In the genomic region with DNA sequence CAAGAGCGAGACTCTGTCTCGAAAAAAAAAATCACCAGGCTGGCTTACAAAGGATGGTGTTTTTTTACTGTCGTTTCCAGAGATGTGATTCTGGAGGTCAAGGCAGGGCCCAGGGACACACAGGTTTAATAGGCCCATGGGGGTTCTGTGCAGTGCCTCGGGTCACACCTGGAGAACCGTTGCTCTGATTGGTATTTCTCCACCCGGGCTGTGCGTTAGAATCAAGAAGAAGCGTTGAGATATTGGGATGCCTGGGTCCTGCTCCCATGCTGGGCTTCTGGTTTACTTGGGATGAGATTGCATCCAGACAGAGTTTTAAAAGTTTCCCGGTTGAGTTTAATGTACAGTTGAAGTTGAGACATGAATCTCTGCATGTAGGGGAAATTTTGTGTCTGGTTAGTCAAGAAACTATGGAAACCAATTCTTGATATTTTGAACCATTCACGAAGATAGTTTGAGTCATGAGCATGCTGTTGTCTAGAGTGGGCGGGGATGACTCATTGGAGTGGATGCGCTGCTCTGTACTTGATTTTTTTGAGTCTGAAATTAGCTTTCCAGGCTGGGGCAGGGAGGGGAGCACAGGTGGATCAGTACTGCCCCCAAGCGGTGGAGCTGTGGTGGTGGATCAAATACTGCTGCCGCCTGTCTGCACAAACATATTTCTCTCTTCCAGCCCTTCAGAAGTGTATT, we compare ENCODE assay signal across 8 cellular contexts. TPM values are rescaled to one million over a fixed set of nuclear protein-coding genes. Genes with fewer than 3 reads are reported as not detected.
DNase-seq lines count a peak whose midpoint lies in the region; ATAC-seq, FAIRE-seq and TF ChIP-seq lines count a peak whose summit lies in the region.

No MANE protein-coding gene starts in this region.

- H3K27me3 ChIP-seq in WERI-Rb-1 (ENCODE audit: insufficient read depth, low read depth, severe bottlenecking) (no peaks in the 10 kb centered on the region), bronchial epithelial cell (ENCODE audit: control insufficient read depth, insufficient read depth, low read length) (peaks cover 3% of the 10 kb centered on the region), left lung (no peaks in the 10 kb centered on the region)

- H3K4me1 ChIP-seq in left lung = peaks cover 0 to 3% of the 10 kb centered on the region in 2 donors

- H3K27ac ChIP-seq in WERI-Rb-1 = no peak overlapping the region
- H3K27ac ChIP-seq in left lung = no peak overlapping the region

- no peak for FAIRE-seq in bronchial epithelial cell (lab: Jason Lieb, UNC)

- no peak overlapping the region for H3K4me3 ChIP-seq in WERI-Rb-1 (ENCODE audit: low read depth, low read length)
- H3K4me3 ChIP-seq in bronchial epithelial cell (ENCODE audit: low read depth, low read length) = no peak overlapping the region
- H3K4me3 ChIP-seq in left lung = no peak overlapping the region

- TF ChIP-seq CTCF in WERI-Rb-1 (IDR thresholded peaks at IDR 0.05; ENCODE audit: low read depth, low read length) (peak; percentile 94), bronchial epithelial cell (IDR thresholded peaks at IDR 0.05; ENCODE audit: insufficient read depth, low read length, severe bottlenecking) (peak; percentile 90), left lung (IDR thresholded peaks at IDR 0.05) (peak; percentile 50 to 74)

- intact Hi-C loops in left lung (cut with DNase I) = loop anchor here in 1 of 2 donors (5.0 kb wide), 1 partner anchor 107 kb away; no protein-coding TSS in a partner anchor

- DNase-seq in A172 (ENCODE audit: low spot score) = peak; percentile 90
- peak; percentile 43 for DNase-seq in NCI-H2107 treated with DMSO at 0.1 percent for 48 hours (lab: John Stamatoyannopoulos, UW; ENCODE audit: unreplicated experiment)
- peak; percentile 79 for DNase-seq in WERI-Rb-1
- peak; percentile 86 for DNase-seq in bronchial epithelial cell (ENCODE audit: low read depth)
- peak in 1 of 2 donors; percentile 74 for DNase-seq in left lung
- peak; percentile 86 for DNase-seq in stimulated activated CD4-positive, alpha-beta T cell treated with anti-CD3 and anti-CD28 coated beads, Interleukin-4, amount 100 ng/mL, for 1 hour

- H3K36me3 ChIP-seq in WERI-Rb-1 = no peaks in the 10 kb centered on the region
- no peaks in the 10 kb centered on the region for H3K36me3 ChIP-seq in bronchial epithelial cell (ENCODE audit: control insufficient read depth, insufficient read depth, low read length)
- H3K36me3 ChIP-seq in left lung = no peaks in the 10 kb centered on the region

- H3K9me3 ChIP-seq in WERI-Rb-1 (ENCODE audit: severe bottlenecking) (no peaks in the 10 kb centered on the region), left lung (no peaks in the 10 kb centered on the region)

- ATAC-seq in GM18498 (IDR thresholded peaks at IDR 0.05; ENCODE audit: unreplicated experiment) = peak; percentile 85
- peak; percentile 61 for ATAC-seq in HG02970 (IDR thresholded peaks at IDR 0.05; ENCODE audit: low FRiP score, unreplicated experiment)
- ATAC-seq in left lung = peak; percentile 91

RNA-seq across cellular contexts. Expression of a gene that starts 50.1 kb away (rescaled TPM):
- total RNA-seq in A172 (2014; rRNA removed; shearing (Covaris generic)) = 2.8 and 3.4 TPM in 2 replicates
- total RNA-seq in bronchial epithelial cell (under 0.01 TPM in 2 replicates), left lung (1 to 10 TPM; 1.6 to 3.1 TPM)
